In genomic region chr1:169460193-169460833, GRCh38 we compare ENCODE assay signal across 9 cellular contexts. TPM values are rescaled to one million over a fixed set of nuclear protein-coding genes. Genes with fewer than 3 reads are reported as not detected.
DNase-seq lines count a peak whose midpoint lies in the region; ATAC-seq and TF ChIP-seq lines count a peak whose summit lies in the region.
"Had no signal": no experiment of that assay in that cellular context is flagged by ENCODE, and none has a peak within 500 bp of the region (broad histone marks: within the 10 kb centered on the region; RNA-seq: fewer than 3 reads in every experiment).

No MANE protein-coding gene starts in this region.

- H3K9me3 Mint-ChIP-seq in activated B cell treated with CpG ODN at 0.5 μM for 24 hours (peaks cover 12% of the 10 kb centered on the region), progenitor cell of endocrine pancreas (ENCODE audit: low read depth) (peaks cover 11% of the 10 kb centered on the region)

- DNase-seq in EH (ENCODE audit: low read depth) (peak; percentile 9), activated B cell treated with CpG ODN at 0.5 μM for 24 hours (no peak), foreskin keratinocyte (peak; percentile 46 to 73), progenitor cell of endocrine pancreas (ENCODE audit: low spot score, unreplicated experiment) (no peak), ureter (ENCODE audit: low spot score) (no peak), globus pallidus (ENCODE audit: low spot score) (no peak)
- DNase-seq: NCI-H2029 had no signal

- CTCF ChIA-PET in activated B cell treated with CpG ODN at 0.5 μM for 24 hours (lab: Charles Lee), result interaction anchor here (1.0 kb wide), 1 partner anchor 91 kb away, joined by 3 read pairs; no protein-coding TSS in a partner anchor

- intact Hi-C loops in activated B cell treated with CpG ODN at 0.5 μM for 24 hours (cut with micrococcal nuclease), result no loop called here

- H3K4me3 Mint-ChIP-seq in activated B cell treated with CpG ODN at 0.5 μM for 24 hours (peak overlapping the region; percentile 60), progenitor cell of endocrine pancreas (ENCODE audit: low read depth) (peak overlapping the region; percentile 51)

- ATAC-seq in activated B cell treated with CpG ODN at 0.5 μM for 24 hours (ENCODE audit: low read depth) (no peak), foreskin keratinocyte (peak; percentile 92), GM19395 (IDR thresholded peaks at IDR 0.05; ENCODE audit: unreplicated experiment) (no peak), GM21619 (IDR thresholded peaks at IDR 0.05; ENCODE audit: unreplicated experiment) (no peak)

- H3K4me1 Mint-ChIP-seq in activated B cell treated with CpG ODN at 0.5 μM for 24 hours, result peaks cover 4% of the 10 kb centered on the region
- H3K4me1 Mint-ChIP-seq in progenitor cell of endocrine pancreas (ENCODE audit: low read depth), result no peaks in the 10 kb centered on the region

- H3K27me3 Mint-ChIP-seq in activated B cell treated with CpG ODN at 0.5 μM for 24 hours (peaks cover 20% of the 10 kb centered on the region), progenitor cell of endocrine pancreas (no peaks in the 10 kb centered on the region)

- H3K27me3 ChIP-seq in foreskin keratinocyte, result no peaks in the 10 kb centered on the region

- no peak for TF ChIP-seq CTCF in activated B cell treated with CpG ODN at 0.5 μM for 24 hours (IDR thresholded peaks at IDR 0.05)
- no peak for TF ChIP-seq CTCF in foreskin keratinocyte (conservative IDR thresholded peaks at IDR 0.05)
- no peak for TF ChIP-seq CTCF in progenitor cell of endocrine pancreas (IDR thresholded peaks at IDR 0.05; ENCODE audit: unreplicated experiment)

- H3K27ac ChIP-seq in foreskin keratinocyte, result peak overlapping the region; percentile 27

- no peaks in the 10 kb centered on the region for H3K4me1 ChIP-seq in foreskin keratinocyte

- H3K36me3 Mint-ChIP-seq in activated B cell treated with CpG ODN at 0.5 μM for 24 hours (ENCODE audit: low read depth) (peaks cover 4% of the 10 kb centered on the region), progenitor cell of endocrine pancreas (ENCODE audit: insufficient read depth) (no peaks in the 10 kb centered on the region)

- H3K27ac Mint-ChIP-seq in activated B cell treated with CpG ODN at 0.5 μM for 24 hours (no peak overlapping the region), progenitor cell of endocrine pancreas (no peak overlapping the region)

- POLR2A ChIA-PET in activated B cell treated with CpG ODN at 0.5 μM for 24 hours (lab: Charles Lee), result no interaction called here

RNA-seq across cellular contexts. Expression of gene SLC19A2, which starts 25.4 kb away (rescaled TPM):
- total RNA-seq in activated B cell treated with CpG ODN at 0.5 μM for 24 hours (3.0 and 3.6 TPM in 2 replicates), foreskin keratinocyte (7.3 and 8.7 TPM in 2 replicates), progenitor cell of endocrine pancreas (18.1 and 19.5 TPM in 2 replicates), ureter (20.9 TPM)
- polyA plus RNA-seq in foreskin keratinocyte, result 2.6 and 4.0 TPM in 2 replicates

RNA-seq across cellular contexts. Expression of gene CCDC181, which starts 33.0 kb away (rescaled TPM):
- total RNA-seq in activated B cell treated with CpG ODN at 0.5 μM for 24 hours (not detected in 2 replicates), foreskin keratinocyte (not detected in 2 replicates), progenitor cell of endocrine pancreas (7.3 and 8.2 TPM in 2 replicates), ureter (1.9 TPM)
- polyA plus RNA-seq in foreskin keratinocyte, result 0.06 TPM in 1 of 2 replicates, not detected in the other

Comparison
In these comparisons a context has a peak if more than half of its experiments do, and no peak if none do; other contexts are left out.
1. DNase-seq: peak in EH (single experiment) and foreskin keratinocyte (2 of 2); none in activated B cell treated with CpG ODN at 0.5 μM for 24 hours (single experiment), progenitor cell of endocrine pancreas (single experiment), ureter (single experiment) and globus pallidus (single experiment).